ENCODE assay signal across 9 cellular contexts in the genomic region with DNA sequence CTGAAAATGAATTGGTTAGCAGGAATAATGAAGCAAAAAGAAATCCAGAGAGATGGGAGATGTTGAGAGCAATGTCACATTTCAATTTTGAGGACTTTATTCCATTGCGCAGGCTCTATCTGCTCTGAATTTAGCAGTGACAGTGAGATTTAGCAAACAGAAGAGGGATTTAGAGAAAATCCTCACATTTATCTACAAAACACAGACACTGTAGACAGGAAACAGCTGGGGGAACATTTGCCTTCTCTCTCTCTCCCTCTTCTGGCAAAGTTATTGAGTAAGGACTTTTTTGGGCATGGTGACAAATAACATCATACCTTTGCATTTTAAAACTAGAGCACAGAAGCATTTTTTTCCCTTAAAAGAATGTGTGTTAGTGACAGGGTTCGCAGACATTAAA. TPM values are rescaled to one million over a fixed set of nuclear protein-coding genes. Genes with fewer than 3 reads are reported as not detected.
DNase-seq lines count a peak whose midpoint lies in the region; ATAC-seq, FAIRE-seq and TF ChIP-seq lines count a peak whose summit lies in the region.
"Had no signal": no experiment of that assay in that cellular context is flagged by ENCODE, and none has a peak within 500 bp of the region (broad histone marks: within the 10 kb centered on the region; RNA-seq: fewer than 3 reads in every experiment).

TSS of gene IGF1 (minus strand) at position 163 of the 400 bp plus-strand sequence. CDS start 182 bp downstream, outside the sequence.

- H3K4me1 ChIP-seq in KMS-11 (ENCODE audit: low read depth, poor library complexity, severe bottlenecking), result peaks cover 78% of the 10 kb centered on the region
- peaks cover 6 to 7% of the 10 kb centered on the region in 2 donors for H3K4me1 ChIP-seq in kidney (ENCODE audit: control insufficient read depth in 1 of 2, insufficient read depth in 1 of 2, low read depth in 1 of 2, low read length in 2 of 2)
- peaks cover 21% of the 10 kb centered on the region for H3K4me1 ChIP-seq in suprapubic skin

- H3K4me2 ChIP-seq in KMS-11, result peak within 1 kb of the TSS; percentile 83

- DNase-seq in amniotic epithelial cell (ENCODE audit: low read depth), result peak; percentile 46
- DNase-seq in kidney, result no peak
- no peak for DNase-seq in suprapubic skin (ENCODE audit: low spot score in 2 of 2)
- no peak for DNase-seq in NCI-H1930 (lab: John Stamatoyannopoulos, UW)
- DNase-seq in NCI-H2107 (lab: John Stamatoyannopoulos, UW), result no peak

- no peaks in the 10 kb centered on the region for H3K36me3 ChIP-seq in KMS-11 (ENCODE audit: insufficient read depth)
- no peaks in the 10 kb centered on the region for H3K36me3 ChIP-seq in kidney (ENCODE audit: control insufficient read depth in 1 of 2, insufficient read depth in 2 of 2, low read length in 2 of 2)
- H3K36me3 ChIP-seq in suprapubic skin, result no peaks in the 10 kb centered on the region

- ATAC-seq in GM19452 (IDR thresholded peaks at IDR 0.05; ENCODE audit: unreplicated experiment), result no peak
- ATAC-seq in HG02588 (IDR thresholded peaks at IDR 0.05; ENCODE audit: unreplicated experiment), result no peak

- peak within 1 kb of the TSS; percentile 72 for H2AFZ ChIP-seq in KMS-11 (ENCODE audit: low read depth)

- H3K9me3 ChIP-seq in kidney (ENCODE audit: control insufficient read depth in 1 of 2, low read length in 2 of 2), result no peaks in the 10 kb centered on the region
- H3K9me3 ChIP-seq in suprapubic skin, result no peaks in the 10 kb centered on the region

- no peak for TF ChIP-seq CTCF in KMS-11 (conservative IDR thresholded peaks at IDR 0.05; ENCODE audit: low read depth, low read length)
- no peak for TF ChIP-seq CTCF in kidney (IDR thresholded peaks at IDR 0.05; ENCODE audit: borderline replicate concordance, extremely low read depth, insufficient read depth)
- no peak for TF ChIP-seq CTCF in suprapubic skin (IDR thresholded peaks at IDR 0.05)

- FAIRE-seq in kidney (lab: Jason Lieb, UNC), result no peak
- FAIRE-seq: colon had no signal

- WGBS in suprapubic skin, result 16% methylated on average over 2 of the region's 2 CpGs

- no peaks in the 10 kb centered on the region for H4K20me1 ChIP-seq in KMS-11 (ENCODE audit: insufficient read depth)

- H3K4me3 ChIP-seq in KMS-11 (IDR thresholded peaks at IDR 0.05; ENCODE audit: insufficient read depth, low read depth, low read length), result no peak within 1 kb of the TSS
- H3K4me3 ChIP-seq in kidney (ENCODE audit: low read length in 2 of 2), result peak within 1 kb of the TSS; percentile 7 to 49
- peak within 1 kb of the TSS; percentile 36 for H3K4me3 ChIP-seq in suprapubic skin

- no peak for TF ChIP-seq POLR2A in suprapubic skin (IDR thresholded peaks at IDR 0.05)

- H3K27me3 ChIP-seq in KMS-11 (ENCODE audit: insufficient read depth, low read depth) (no peaks in the 10 kb centered on the region), suprapubic skin (no peaks in the 10 kb centered on the region)

- no peaks in the 10 kb centered on the region for H3K79me2 ChIP-seq in KMS-11 (ENCODE audit: insufficient read depth, low read depth)

- H3K27ac ChIP-seq in KMS-11, result peak within 1 kb of the TSS; percentile 75
- H3K27ac ChIP-seq in kidney (ENCODE audit: low read depth in 2 of 2, low read length in 2 of 2), result no peak within 1 kb of the TSS
- no peak within 1 kb of the TSS for H3K27ac ChIP-seq in suprapubic skin

- intact Hi-C loops in kidney (cut with DNase I), result no loop called here

- TF ChIP-seq EP300 in suprapubic skin (IDR thresholded peaks at IDR 0.05), result no peak

- peak within 1 kb of the TSS; percentile 57; the same call in 1 of the 2 replicates for H3K9ac ChIP-seq in KMS-11
- no peak within 1 kb of the TSS for H3K9ac ChIP-seq in kidney (ENCODE audit: low read length in 2 of 2)

RNA-seq across cellular contexts. Expression of gene IGF1, which starts in this region (rescaled TPM):
- total RNA-seq in kidney (7.2 TPM), suprapubic skin (10 to 100 TPM in 2 of 4 donors, 1 to 10 TPM in 2; 5.9 to 19.7 (median 11.7) TPM)
- 0.71 TPM for polyA plus RNA-seq in kidney (ENCODE audit: insufficient read depth, low read depth, low replicate concordance)
